8 cellular contexts compared by ENCODE assay signal in genomic region chr1:243482237-243483022, GRCh38.
DNase-seq lines count a peak whose midpoint lies in the region; ATAC-seq, FAIRE-seq and TF ChIP-seq lines count a peak whose summit lies in the region.

No MANE protein-coding gene starts in this region.

- H3K27ac ChIP-seq in GM12878 (ENCODE audit: control insufficient read depth, insufficient read depth) (no peak overlapping the region), keratinocyte (ENCODE audit: control insufficient read depth, insufficient read depth, low read length) (no peak overlapping the region), thoracic aorta (no peak overlapping the region)

- H3K9me3 ChIP-seq in GM12878 (replicated peaks; ENCODE audit: control insufficient read depth, insufficient read depth, low read length) (no peaks in the 10 kb centered on the region), keratinocyte (ENCODE audit: control insufficient read depth, low read depth, low read length) (no peaks in the 10 kb centered on the region), thoracic aorta (no peaks in the 10 kb centered on the region)

- dilution Hi-C loops in keratinocyte (cut with MboI; ENCODE audit: extremely low pct_ligation_motif_present, low sequenced_read_pairs): no loop called here

- DNase-seq in CD14-positive monocyte (ENCODE audit: low spot score) (no peak), Kasumi-1 (lab: John Stamatoyannopoulos, UW) (peak; percentile 18 to 23), GM12878 (ENCODE audit: low read depth, low spot score) (no peak), keratinocyte (ENCODE audit: low read depth, low spot score) (peak; percentile 28), thoracic aorta (ENCODE audit: low spot score) (no peak), GM10248 (ENCODE audit: extremely low spot score) (no peak), DMS79 treated with DMSO at 0.1 percent for 48 hours (lab: John Stamatoyannopoulos, UW) (no peak)

- no peak for ATAC-seq in GM12878
- no peak for ATAC-seq in thoracic aorta (ENCODE audit: insufficient number of reproducible peaks, low FRiP score, low read depth)
- no peak for ATAC-seq in GM19324 (IDR thresholded peaks at IDR 0.05; ENCODE audit: low FRiP score, unreplicated experiment)

- H3K9me1 ChIP-seq in keratinocyte (ENCODE audit: control insufficient read depth, extremely low read depth, insufficient read depth, low read length): no peaks in the 10 kb centered on the region

- in situ Hi-C loops in GM12878 (cut with MboI): no loop called here

- intact Hi-C loops in CD14-positive monocyte (cut with micrococcal nuclease): no loop called here
- intact Hi-C loops in GM12878 (cut with micrococcal nuclease; ENCODE audit: unreplicated experiment): no loop called here

- peak overlapping the region; percentile 77 to 91 for H3K4me3 Mint-ChIP-seq in CD14-positive monocyte

- no TSS peak for BruUV-seq in GM12878 (replicated peaks; lab: Mats Ljungman, UMichigan)

- no peaks in the 10 kb centered on the region; a peak in 2 of 4 replicates for H3K27me3 ChIP-seq in GM12878 (replicated peaks in 1 of 2; ENCODE audit: control insufficient read depth in 2 of 2, insufficient read depth in 2 of 2, low read length in 1 of 2)
- H3K27me3 ChIP-seq in keratinocyte (ENCODE audit: control insufficient read depth, extremely low read depth, insufficient read depth, low read length): no peaks in the 10 kb centered on the region
- H3K27me3 ChIP-seq in thoracic aorta (replicated peaks; ENCODE audit: insufficient read depth): no peaks in the 10 kb centered on the region

- H3K27ac Mint-ChIP-seq in CD14-positive monocyte: peak overlapping the region in 3 of 7 donors; percentile 20 to 85 (median 70)

- WGBS in GM12878 (ENCODE audit: insufficient coverage, insufficient replicate concordance, low lambda C conversion rate, missing lambda C conversion rate): 65% methylated on average over 24 of the region's 24 CpGs

- SMC1A ChIA-PET in GM12878 (lab: Charles Lee; ENCODE audit: uncharacterized antibody, unreplicated experiment): no interaction called here

- H3K79me2 ChIP-seq in GM12878 (ENCODE audit: control insufficient read depth, insufficient read depth, low read length) (no peaks in the 10 kb centered on the region), keratinocyte (ENCODE audit: control insufficient read depth, insufficient read depth, low read length) (no peaks in the 10 kb centered on the region)

- H3K9ac ChIP-seq in GM12878 (ENCODE audit: control insufficient read depth, insufficient read depth, low read length): no peak overlapping the region
- no peak overlapping the region for H3K9ac ChIP-seq in keratinocyte (ENCODE audit: control insufficient read depth, extremely low read depth, insufficient read depth, low read length)

- CTCF ChIA-PET in GM12878 (lab: Yijun Ruan, JAX): no interaction called here
- CTCF ChIA-PET in GM10248 (lab: Yijun Ruan, JAX): interaction anchor here (1.6 kb wide), 1 partner anchor 15 kb away, joined by 6 read pairs; no protein-coding TSS in a partner anchor

- H3K9me3 Mint-ChIP-seq in CD14-positive monocyte: peaks cover 0 to 3% (median 0%) of the 10 kb centered on the region in 7 donors

- H3K27me3 Mint-ChIP-seq in CD14-positive monocyte (ENCODE audit: low read depth in 3 of 3): peaks cover 2 to 10% (median 9%) of the 10 kb centered on the region in 3 donors

- FAIRE-seq in GM12878 (lab: Jason Lieb, UNC) (no peak), keratinocyte (lab: Jason Lieb, UNC) (peak; percentile 53)

- H3K36me3 ChIP-seq in GM12878 (ENCODE audit: control insufficient read depth in 2 of 2, insufficient read depth in 2 of 2, low read length in 1 of 2): no peaks in the 10 kb centered on the region
- no peaks in the 10 kb centered on the region for H3K36me3 ChIP-seq in keratinocyte (ENCODE audit: control insufficient read depth in 2 of 2, extremely low read depth in 1 of 2, insufficient read depth in 2 of 2, low read length in 2 of 2)
- no peaks in the 10 kb centered on the region for H3K36me3 ChIP-seq in thoracic aorta

- peaks cover 4% of the 10 kb centered on the region; the same call in 1 of the 2 replicates for H3K4me1 ChIP-seq in GM12878 (ENCODE audit: control insufficient read depth, insufficient read depth, low read length)
- H3K4me1 ChIP-seq in keratinocyte (ENCODE audit: control insufficient read depth, extremely low read depth, insufficient read depth, low read length): peaks cover 5% of the 10 kb centered on the region
- H3K4me1 ChIP-seq in thoracic aorta (ENCODE audit: control insufficient read depth in 1 of 2, low read depth in 2 of 2): peaks cover 5 to 15% of the 10 kb centered on the region in 2 donors

- TF ChIP-seq RAD21 in GM12878 (IDR thresholded peaks at IDR 0.05; ENCODE audit: insufficient read depth, low read depth, low read length): no peak

- no peak for TF ChIP-seq POLR2A in GM12878 (IDR thresholded peaks at IDR 0.05; ENCODE audit: low read depth, low read length)

- no peak for TF ChIP-seq EP300 in GM12878 (IDR thresholded peaks at IDR 0.05; ENCODE audit: borderline replicate concordance in 1 of 2, control insufficient read depth in 1 of 2, low read depth in 2 of 2, low read length in 2 of 2)

- H4K20me1 ChIP-seq in GM12878 (ENCODE audit: control insufficient read depth, insufficient read depth) (no peaks in the 10 kb centered on the region), keratinocyte (ENCODE audit: control insufficient read depth, extremely low read depth, insufficient read depth, low read length) (no peaks in the 10 kb centered on the region)

- peaks cover 11 to 24% of the 10 kb centered on the region in 2 donors for H3K36me3 Mint-ChIP-seq in CD14-positive monocyte

- H3K4me3 ChIP-seq in GM12878 (0 out of 2 replicates have a peak overlapping the region, but pooled peaks have one; percentile 27), keratinocyte (ENCODE audit: control insufficient read depth in 2 of 3, extremely low read depth in 1 of 3, insufficient read depth in 2 of 3, low read depth in 1 of 3, low read length in 3 of 3) (no peak overlapping the region), thoracic aorta (peak overlapping the region; percentile 65)

- H3K4me1 Mint-ChIP-seq in CD14-positive monocyte: peaks cover 34% of the 10 kb centered on the region

- no peak for TF ChIP-seq CTCF in CD14-positive monocyte (IDR thresholded peaks at IDR 0.05)
- TF ChIP-seq CTCF in GM12878 (IDR thresholded peaks at IDR 0.05 in 2 of 3, conservative IDR thresholded peaks at IDR 0.05 in 1 of 3; ENCODE audit: control insufficient read depth in 2 of 3, extremely low read depth in 1 of 3, insufficient read depth in 1 of 3, low read depth in 3 of 3, low read length in 3 of 3): no peak
- TF ChIP-seq CTCF in keratinocyte (optimal IDR thresholded peaks at IDR 0.05 in 1 of 3, IDR thresholded peaks at IDR 0.05 in 1 of 3, conservative IDR thresholded peaks at IDR 0.05 in 1 of 3; ENCODE audit: extremely low read depth in 1 of 3, insufficient read depth in 2 of 3, low read length in 3 of 3): no peak
- TF ChIP-seq CTCF in thoracic aorta (IDR thresholded peaks at IDR 0.05): no peak
- TF ChIP-seq CTCF in GM10248 (IDR thresholded peaks at IDR 0.05; ENCODE audit: control extremely low read depth, extremely low read depth, low read depth, missing control alignments): no peak

- H3K4me2 ChIP-seq in GM12878 (ENCODE audit: control insufficient read depth, insufficient read depth): peak overlapping the region; percentile 63; the same call in 1 of the 2 replicates
- no peak overlapping the region for H3K4me2 ChIP-seq in keratinocyte (ENCODE audit: control insufficient read depth, extremely low read depth, insufficient read depth, low read depth, low read length)

- H2AFZ ChIP-seq in GM12878 (ENCODE audit: control insufficient read depth, low read depth, low read length) (no peak overlapping the region; the same call in none of the 2 replicates), keratinocyte (ENCODE audit: control insufficient read depth, low read length) (no peak overlapping the region)

- RAD21 ChIA-PET in GM12878 (lab: Charles Lee; ENCODE audit: unreplicated experiment): no interaction called here

- POLR2A ChIA-PET in GM12878 (lab: Charles Lee): no interaction called here
- POLR2A ChIA-PET in GM10248 (lab: Yijun Ruan, JAX): no interaction called here

TF ChIP-seq in GM12878, 131 proteins besides CTCF, POLR2A, EP300 and RAD21:
- no peak for TF ChIP-seq KDM1A (IDR thresholded peaks at IDR 0.05; ENCODE audit: borderline replicate concordance)
- TF ChIP-seq NRF1 (conservative IDR thresholded peaks at IDR 0.05; ENCODE audit: low read depth, low read length): no peak
- no peak for TF ChIP-seq HDAC2 (IDR thresholded peaks at IDR 0.05)
- no peak for TF ChIP-seq NR2C1 (IDR thresholded peaks at IDR 0.05)
- TF ChIP-seq, protein P1, sequence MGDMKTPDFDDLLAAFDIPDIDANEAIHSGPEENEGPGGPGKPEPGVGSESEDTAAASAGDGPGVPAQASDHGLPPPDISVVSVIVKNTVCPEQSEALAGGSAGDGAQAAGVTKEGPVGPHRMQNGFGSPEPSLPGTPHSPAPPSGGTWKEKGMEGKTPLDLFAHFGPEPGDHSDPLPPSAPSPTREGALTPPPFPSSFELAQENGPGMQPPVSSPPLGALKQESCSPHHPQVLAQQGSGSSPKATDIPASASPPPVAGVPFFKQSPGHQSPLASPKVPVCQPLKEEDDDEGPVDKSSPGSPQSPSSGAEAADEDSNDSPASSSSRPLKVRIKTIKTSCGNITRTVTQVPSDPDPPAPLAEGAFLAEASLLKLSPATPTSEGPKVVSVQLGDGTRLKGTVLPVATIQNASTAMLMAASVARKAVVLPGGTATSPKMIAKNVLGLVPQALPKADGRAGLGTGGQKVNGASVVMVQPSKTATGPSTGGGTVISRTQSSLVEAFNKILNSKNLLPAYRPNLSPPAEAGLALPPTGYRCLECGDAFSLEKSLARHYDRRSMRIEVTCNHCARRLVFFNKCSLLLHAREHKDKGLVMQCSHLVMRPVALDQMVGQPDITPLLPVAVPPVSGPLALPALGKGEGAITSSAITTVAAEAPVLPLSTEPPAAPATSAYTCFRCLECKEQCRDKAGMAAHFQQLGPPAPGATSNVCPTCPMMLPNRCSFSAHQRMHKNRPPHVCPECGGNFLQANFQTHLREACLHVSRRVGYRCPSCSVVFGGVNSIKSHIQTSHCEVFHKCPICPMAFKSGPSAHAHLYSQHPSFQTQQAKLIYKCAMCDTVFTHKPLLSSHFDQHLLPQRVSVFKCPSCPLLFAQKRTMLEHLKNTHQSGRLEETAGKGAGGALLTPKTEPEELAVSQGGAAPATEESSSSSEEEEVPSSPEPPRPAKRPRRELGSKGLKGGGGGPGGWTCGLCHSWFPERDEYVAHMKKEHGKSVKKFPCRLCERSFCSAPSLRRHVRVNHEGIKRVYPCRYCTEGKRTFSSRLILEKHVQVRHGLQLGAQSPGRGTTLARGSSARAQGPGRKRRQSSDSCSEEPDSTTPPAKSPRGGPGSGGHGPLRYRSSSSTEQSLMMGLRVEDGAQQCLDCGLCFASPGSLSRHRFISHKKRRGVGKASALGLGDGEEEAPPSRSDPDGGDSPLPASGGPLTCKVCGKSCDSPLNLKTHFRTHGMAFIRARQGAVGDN (IDR thresholded peaks at IDR 0.05): no peak
- TF ChIP-seq BCL11A (IDR thresholded peaks at IDR 0.05; ENCODE audit: low read depth, low read length): no peak
- TF ChIP-seq TCF12 (IDR thresholded peaks at IDR 0.05; ENCODE audit: low read depth, low read length): no peak

Comparison
In these comparisons a context has a peak if more than half of its experiments do, and no peak if none do; other contexts are left out.
1. DNase-seq: peak in Kasumi-1 (2 of 2) and keratinocyte (single experiment); none in CD14-positive monocyte (single experiment), GM12878 (single experiment), thoracic aorta (single experiment), GM10248 (single experiment) and DMS79 treated with DMSO at 0.1 percent for 48 hours (single experiment).
2. H3K4me3 ChIP-seq: peak in GM12878 (single experiment) and thoracic aorta (single experiment); none in keratinocyte (0 of 3).